18 cellular contexts compared by ENCODE assay signal in genomic region chr15:98124576-98124975, GRCh38.
DNase-seq lines count a peak whose midpoint lies in the region; ATAC-seq, FAIRE-seq and TF ChIP-seq lines count a peak whose summit lies in the region.
"Had no signal": no experiment of that assay in that cellular context is flagged by ENCODE, and none has a peak within 500 bp of the region (broad histone marks: within the 10 kb centered on the region; RNA-seq: fewer than 3 reads in every experiment).

No MANE protein-coding gene starts in this region.

- in situ Hi-C loops in GM23248 (cut with MboI), result no loop called here

- H3K9me3 ChIP-seq in GM23248 (ENCODE audit: low read depth) (no peaks in the 10 kb centered on the region), smooth muscle cell (replicated peaks; ENCODE audit: low read depth) (no peaks in the 10 kb centered on the region), kidney (ENCODE audit: control insufficient read depth in 1 of 2, low read length in 2 of 2) (no peaks in the 10 kb centered on the region)
- H3K9me3 ChIP-seq: Caco-2, SK-N-SH had no signal

- no peaks in the 10 kb centered on the region for H3K79me2 ChIP-seq in GM23248 (ENCODE audit: insufficient read depth)
- H3K79me2 ChIP-seq in smooth muscle cell (ENCODE audit: low read depth), result no peaks in the 10 kb centered on the region

- H3K9me2 ChIP-seq in GM23248 (ENCODE audit: insufficient read depth), result no peaks in the 10 kb centered on the region
- H3K9me2 ChIP-seq: SK-N-SH had no signal

- CTCF ChIA-PET in RWPE1 (lab: Yijun Ruan, JAX), result interaction anchor here (0.6 kb wide), 1 partner anchor 167 kb away, joined by 3 read pairs; no protein-coding TSS in a partner anchor

- H3F3A ChIP-seq in GM23248 (ENCODE audit: insufficient read depth), result 0 out of 2 replicates have a peak, but pooled peaks cover 7% of the 10 kb centered on the region
- H3F3A ChIP-seq in smooth muscle cell (ENCODE audit: low read depth), result no peaks in the 10 kb centered on the region

- 84% methylated on average over 5 to 6 of the region's 6 CpGs for WGBS in GM23248 (ENCODE audit: low coverage in 1 of 2, low lambda C conversion rate in 2 of 2, missing lambda C conversion rate in 2 of 2), 2 experiments
- WGBS in smooth muscle cell (ENCODE audit: low lambda C conversion rate), result 74% methylated on average over 6 of the region's 6 CpGs

- no peak overlapping the region for H3K9ac ChIP-seq in GM23248
- no peak overlapping the region for H3K9ac ChIP-seq in smooth muscle cell (ENCODE audit: low read depth)
- H3K9ac ChIP-seq in kidney (ENCODE audit: low read length in 2 of 2), result no peak overlapping the region
- H3K9ac ChIP-seq: BLaER1, KMS-11, SK-N-SH had no signal

- FAIRE-seq in kidney (lab: Jason Lieb, UNC), result no peak
- FAIRE-seq: H1 had no signal

- no peaks in the 10 kb centered on the region for H4K20me1 ChIP-seq in GM23248 (ENCODE audit: insufficient read depth)
- no peaks in the 10 kb centered on the region for H4K20me1 ChIP-seq in smooth muscle cell (ENCODE audit: low read depth)
- H4K20me1 ChIP-seq: BLaER1 had no signal

- intact Hi-C loops in kidney (cut with DNase I), result no loop called here

- H3K4me2 ChIP-seq in GM23248 (ENCODE audit: unreplicated experiment) (no peak overlapping the region), smooth muscle cell (peak overlapping the region; percentile 59)
- H3K4me2 ChIP-seq: BLaER1, KMS-11 had no signal

- peaks cover 10% of the 10 kb centered on the region for H3K4me1 ChIP-seq in GM23248 (ENCODE audit: insufficient read depth)
- H3K4me1 ChIP-seq in smooth muscle cell (ENCODE audit: low read depth), result no peaks in the 10 kb centered on the region
- no peaks in the 10 kb centered on the region for H3K4me1 ChIP-seq in kidney (ENCODE audit: control insufficient read depth in 1 of 2, insufficient read depth in 1 of 2, low read depth in 1 of 2, low read length in 2 of 2)
- H3K4me1 ChIP-seq: BLaER1, Caco-2 had no signal

- no peak for TF ChIP-seq CTCF in RWPE1 (conservative IDR thresholded peaks at IDR 0.05; ENCODE audit: low read depth)
- no peak for TF ChIP-seq CTCF in fibroblast of mammary gland (conservative IDR thresholded peaks at IDR 0.05; ENCODE audit: control insufficient read depth, insufficient read depth, low read depth, low read length)
- TF ChIP-seq CTCF in smooth muscle cell (IDR thresholded peaks at IDR 0.05; ENCODE audit: borderline replicate concordance, insufficient read depth, poor library complexity, severe bottlenecking), result no peak
- TF ChIP-seq CTCF in kidney (IDR thresholded peaks at IDR 0.05; ENCODE audit: borderline replicate concordance, extremely low read depth, insufficient read depth), result no peak

- H3K27ac ChIP-seq in GM23248 (no peak overlapping the region), RWPE1 (peak overlapping the region; percentile 89), smooth muscle cell (ENCODE audit: low read depth) (peak overlapping the region; percentile 6), kidney (ENCODE audit: low read depth in 2 of 2, low read length in 2 of 2) (no peak overlapping the region)
- H3K27ac ChIP-seq: BLaER1, KMS-11 had no signal

- no peak for ATAC-seq in HG03135 (IDR thresholded peaks at IDR 0.05; ENCODE audit: unreplicated experiment)

- H3K36me3 ChIP-seq in GM23248 (ENCODE audit: low read depth) (no peaks in the 10 kb centered on the region), smooth muscle cell (ENCODE audit: low read depth) (no peaks in the 10 kb centered on the region), kidney (ENCODE audit: control insufficient read depth in 1 of 2, insufficient read depth in 2 of 2, low read length in 2 of 2) (no peaks in the 10 kb centered on the region)
- H3K36me3 ChIP-seq: BLaER1 had no signal

- H3K27me3 ChIP-seq in GM23248 (replicated peaks; ENCODE audit: insufficient read depth), result no peaks in the 10 kb centered on the region
- H3K27me3 ChIP-seq in smooth muscle cell (ENCODE audit: low read depth), result no peaks in the 10 kb centered on the region
- H3K27me3 ChIP-seq: BLaER1 had no signal

- H3K4me3 ChIP-seq in GM23248 (no peak overlapping the region), fibroblast of mammary gland (ENCODE audit: control insufficient read depth, low read depth, low read length) (no peak overlapping the region), smooth muscle cell (no peak overlapping the region), kidney (ENCODE audit: low read length in 2 of 2) (no peak overlapping the region)
- H3K4me3 ChIP-seq: BLaER1 had no signal

- DNase-seq in GM23248, result peak; percentile 21
- DNase-seq in RWPE1 (ENCODE audit: low spot score), result peak; percentile 37
- DNase-seq in fibroblast of mammary gland (ENCODE audit: low read depth), result peak; percentile 56
- DNase-seq in smooth muscle cell (lab: John Stamatoyannopoulos, UW; ENCODE audit: unreplicated experiment), result no peak
- no peak for DNase-seq in NCI-H345 (lab: John Stamatoyannopoulos, UW)
- DNase-seq in kidney, result no peak
- DNase-seq: Caco-2, DMS53, GDM1, NCI-H2081, NCI-H526, OCI-M1, SK-N-SH, T-helper 1 cell had no signal

- H2AFZ ChIP-seq in GM23248 (no peak overlapping the region), smooth muscle cell (ENCODE audit: low read depth) (no peak overlapping the region)

- POLR2A ChIA-PET in RWPE1 (lab: Yijun Ruan, JAX; ENCODE audit: low non-redundant PET), result no interaction called here

Comparison
In these comparisons a context has a peak if more than half of its experiments do, and no peak if none do; other contexts are left out.
1. DNase-seq: peak in GM23248 (single experiment), RWPE1 (single experiment) and fibroblast of mammary gland (single experiment); none in smooth muscle cell (single experiment), NCI-H345 (single experiment) and kidney (single experiment).
2. H3K27ac ChIP-seq: peak in RWPE1 (single experiment) and smooth muscle cell (single experiment); none in GM23248 (single experiment) and kidney (0 of 2).